ENCODE assay signal across 9 cellular contexts in the genomic region with DNA sequence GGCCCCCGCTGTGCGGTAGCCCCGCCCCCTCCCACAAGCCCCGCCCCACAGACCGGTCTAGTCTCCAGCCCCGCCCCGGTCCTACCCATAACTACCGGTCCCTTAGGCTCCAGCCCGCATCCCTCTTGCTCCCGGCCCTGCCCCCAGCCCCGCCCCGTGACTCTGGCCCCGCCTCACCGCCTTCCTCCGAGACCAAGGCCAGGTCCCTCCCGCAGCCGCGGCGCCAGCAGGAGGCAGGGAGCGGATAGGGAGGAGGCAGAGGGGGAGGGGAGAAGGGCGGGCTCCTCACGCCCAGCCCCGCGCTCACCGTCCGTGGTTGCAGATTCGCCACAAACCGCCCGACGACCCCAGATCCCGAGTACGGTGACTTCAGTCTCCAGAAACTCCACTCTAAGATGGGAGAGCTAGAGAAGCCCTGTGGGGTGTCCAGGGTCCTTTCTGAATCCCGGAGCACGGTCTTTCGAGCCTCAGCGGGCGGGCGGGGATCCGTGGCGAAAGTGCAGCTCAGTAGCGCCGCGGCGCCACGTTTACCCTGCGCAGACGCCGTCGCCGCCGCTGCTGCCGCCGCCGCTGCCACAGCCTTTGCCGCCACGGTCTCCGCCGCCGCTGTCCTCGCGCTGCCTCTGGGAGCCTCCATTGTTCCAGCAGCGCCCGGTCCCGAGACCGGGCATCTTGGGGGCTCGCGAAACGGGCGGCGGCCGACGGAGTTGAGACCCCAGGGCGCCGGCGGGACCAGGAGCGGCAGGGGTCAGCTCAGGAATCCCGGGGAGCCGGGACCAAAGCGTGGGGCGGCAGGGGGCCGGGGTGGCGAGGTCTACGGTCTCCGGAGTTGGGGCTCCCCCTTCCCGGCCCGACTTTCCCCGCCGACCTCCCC. TPM values are rescaled to one million over a fixed set of nuclear protein-coding genes. Genes with fewer than 3 reads are reported as not detected.
DNase-seq lines count a peak whose midpoint lies in the region; ATAC-seq, FAIRE-seq and TF ChIP-seq lines count a peak whose summit lies in the region.
"Had no signal": no experiment of that assay in that cellular context is flagged by ENCODE, and none has a peak within 500 bp of the region (broad histone marks: within the 10 kb centered on the region; RNA-seq: fewer than 3 reads in every experiment).

BRPF1 (plus strand) TSS at position 530 of the 874 bp plus-strand sequence. CDS start 2,406 bp downstream, outside the sequence.

- peaks cover 8 to 15% of the 10 kb centered on the region in 2 donors for H3K36me3 ChIP-seq in kidney (ENCODE audit: control insufficient read depth in 1 of 2, insufficient read depth in 2 of 2, low read length in 2 of 2)

- peak within 1 kb of the TSS; percentile 68 to 85 for H3K9ac ChIP-seq in kidney (ENCODE audit: low read length in 2 of 2)

- no peak for FAIRE-seq in kidney (lab: Jason Lieb, UNC)
- FAIRE-seq: colon had no signal

- no peaks in the 10 kb centered on the region for H3K9me3 ChIP-seq in kidney (ENCODE audit: control insufficient read depth in 1 of 2, low read length in 2 of 2)

- ATAC-seq in GM19043 (IDR thresholded peaks at IDR 0.05; ENCODE audit: low read depth, unreplicated experiment) (peak; percentile 95), HG03378 (IDR thresholded peaks at IDR 0.05; ENCODE audit: unreplicated experiment) (peak; percentile 68)

- peaks cover 9 to 16% of the 10 kb centered on the region in 2 donors for H3K4me1 ChIP-seq in kidney (ENCODE audit: control insufficient read depth in 1 of 2, insufficient read depth in 1 of 2, low read depth in 1 of 2, low read length in 2 of 2)

- peak; percentile 100 for DNase-seq in AG10803 (ENCODE audit: low read depth)
- DNase-seq in NCI-H460 (ENCODE audit: extremely low read depth, low read depth), result peak; percentile 96
- peak; percentile 96 for DNase-seq in activated CD4-positive, CD25-positive, alpha-beta regulatory T cell treated with anti-CD3 and anti-CD28 coated beads, Interleukin-2, amount 50 U/mL, for 72 hours
- DNase-seq in cerebellar nuclear complex (lab: John Stamatoyannopoulos, UW), result peak; percentile 77 to 88
- peak; percentile 100 for DNase-seq in kidney
- peak; percentile 100 for DNase-seq in stimulated activated CD4-positive, alpha-beta T cell treated with anti-CD3 and anti-CD28 coated beads, Interleukin-15, amount 100 ng/mL, for 24 hours

- intact Hi-C loops in kidney (cut with DNase I), result no loop called here

- H3K4me3 ChIP-seq in AG10803 (ENCODE audit: low read length), result peak within 1 kb of the TSS; percentile 84
- H3K4me3 ChIP-seq in kidney (ENCODE audit: low read length in 2 of 2), result peak within 1 kb of the TSS; percentile 80 to 86

- TF ChIP-seq CTCF in AG10803 (conservative IDR thresholded peaks at IDR 0.05; ENCODE audit: low read length) (peak; percentile 3; the same call in 1 of the 2 replicates), kidney (IDR thresholded peaks at IDR 0.05; ENCODE audit: borderline replicate concordance, extremely low read depth, insufficient read depth) (peak; percentile 30)

- H3K27ac ChIP-seq in kidney (ENCODE audit: low read depth in 2 of 2, low read length in 2 of 2), result peak within 1 kb of the TSS; percentile 98

RNA-seq across cellular contexts. Expression of gene BRPF1, which starts in this region (rescaled TPM):
- 6.3 and 7.8 TPM in 2 replicates for total RNA-seq in NCI-H460 (2014; rRNA removed; shearing (Covaris generic))
- polyA plus RNA-seq in NCI-H460 (2014; cell fraction: nucleus; rRNA removed), result 9.5 and 18.9 TPM in 2 replicates
- total RNA-seq in kidney, result 22.4 TPM
- polyA plus RNA-seq in kidney (ENCODE audit: insufficient read depth, low read depth, low replicate concordance), result 6.2 TPM

Comparison
In these comparisons a context has a peak if more than half of its experiments do, and no peak if none do; other contexts are left out.
1. Peak in every context shown above with its lines: DNase-seq, ATAC-seq, H3K4me3 ChIP-seq and H3K27ac ChIP-seq.